In genomic region chr18:8911408-8912340, GRCh38 we compare ENCODE assay signal across 16 cellular contexts.
A peak's percentile ranks its signal among the peaks of the same experiment; 100 is the strongest.
DNase-seq lines count a peak whose midpoint lies in the region; ATAC-seq and TF ChIP-seq lines count a peak whose summit lies in the region.
"Had no signal": no experiment of that assay in that cellular context is flagged by ENCODE, and none has a peak within 500 bp of the region (broad histone marks: within the 10 kb centered on the region; RNA-seq: fewer than 3 reads in every experiment).

No MANE protein-coding gene starts in this region.

- TF ChIP-seq CTCF in DOHH2 (IDR thresholded peaks at IDR 0.05; ENCODE audit: low read depth, low read length, poor library complexity, severe bottlenecking): no peak

- H3K27me3 Mint-ChIP-seq in naive B cell: no peaks in the 10 kb centered on the region
- no peaks in the 10 kb centered on the region for H3K27me3 Mint-ChIP-seq in T-helper 17 cell

- no peaks in the 10 kb centered on the region for H3K36me3 ChIP-seq in DOHH2 (ENCODE audit: control insufficient read depth, low read length)
- H3K36me3 ChIP-seq: neutrophil had no signal

- peak overlapping the region; percentile 97 for H3K27ac ChIP-seq in DOHH2 (ENCODE audit: low read depth, low read length)
- H3K27ac ChIP-seq: neutrophil, PC-9, testis had no signal

- H3K9me3 ChIP-seq in DOHH2 (ENCODE audit: control insufficient read depth, insufficient read depth, low read length) (no peaks in the 10 kb centered on the region), T-helper 17 cell (ENCODE audit: control insufficient read depth, low read length, poor library complexity, severe bottlenecking) (no peaks in the 10 kb centered on the region)
- H3K9me3 ChIP-seq: neutrophil, testis had no signal

- ATAC-seq in HG02938 (IDR thresholded peaks at IDR 0.05; ENCODE audit: unreplicated experiment): peak; percentile 10
- peak; percentile 49 to 53 for ATAC-seq in naive B cell (ENCODE audit: low read depth in 2 of 2)
- ATAC-seq in T-helper 17 cell: no peak
- no peak for ATAC-seq in GM19351 (IDR thresholded peaks at IDR 0.05; ENCODE audit: unreplicated experiment)
- ATAC-seq in HG03457 (IDR thresholded peaks at IDR 0.05; ENCODE audit: unreplicated experiment): no peak
- ATAC-seq: activated T-cell treated with anti-CD3 and anti-CD28 coated beads, Interleukin-2, amount 50 U/mL, for 4 hours had no signal

- H3K4me3 Mint-ChIP-seq in naive B cell (peak overlapping the region; percentile 71 to 92 (median 81)), T-helper 17 cell (no peak overlapping the region)
- H3K4me3 Mint-ChIP-seq: activated T-cell treated with anti-CD3 and anti-CD28 coated beads, Interleukin-2, amount 50 U/mL, for 4 hours had no signal

- H4K20me1 ChIP-seq in DOHH2 (ENCODE audit: control insufficient read depth, insufficient read depth, low read depth, low read length): no peaks in the 10 kb centered on the region

- peaks cover 5 to 31% (median 16%) of the 10 kb centered on the region in 7 donors for H3K9me3 Mint-ChIP-seq in naive B cell
- H3K9me3 Mint-ChIP-seq: HFFc6 had no signal

- H3K36me3 Mint-ChIP-seq in naive B cell: peaks cover 10 to 11% of the 10 kb centered on the region in 2 donors
- H3K36me3 Mint-ChIP-seq in T-helper 17 cell (ENCODE audit: low read depth): no peaks in the 10 kb centered on the region

- H3K27ac Mint-ChIP-seq in naive B cell (peak overlapping the region; percentile 99 to 100 (median 99)), T-helper 17 cell (no peak overlapping the region)

- H3K4me2 ChIP-seq in DOHH2 (ENCODE audit: low read length): peak overlapping the region; percentile 69
- H3K4me2 ChIP-seq: PC-9 had no signal

- H3K27me3 ChIP-seq in DOHH2 (ENCODE audit: control insufficient read depth, low read length): no peaks in the 10 kb centered on the region
- H3K27me3 ChIP-seq: neutrophil, testis had no signal

- peaks cover 65% of the 10 kb centered on the region for H3K4me1 ChIP-seq in DOHH2 (ENCODE audit: control insufficient read depth, low read length)
- H3K4me1 ChIP-seq: testis had no signal

- no peaks in the 10 kb centered on the region for H3K9me2 ChIP-seq in DOHH2 (replicated peaks; ENCODE audit: control insufficient read depth, low read length)

- H3K4me1 Mint-ChIP-seq in naive B cell (peaks cover 41 to 69% (median 50%) of the 10 kb centered on the region in 3 donors), T-helper 17 cell (no peaks in the 10 kb centered on the region)

- H3F3A ChIP-seq in DOHH2 (ENCODE audit: control insufficient read depth, insufficient read depth): peaks cover 12% of the 10 kb centered on the region

- peak overlapping the region; percentile 53 for H3K4me3 ChIP-seq in DOHH2 (ENCODE audit: low read length)
- H3K4me3 ChIP-seq: PC-9, testis had no signal

- H3K79me2 ChIP-seq in DOHH2 (ENCODE audit: control insufficient read depth, low read length): no peaks in the 10 kb centered on the region

- peak; percentile 21 for DNase-seq in SK-N-DZ (ENCODE audit: low spot score)
- peak; percentile 60 for DNase-seq in naive B cell
- DNase-seq in SHP77 treated with DMSO at 0.1 percent for 48 hours (lab: John Stamatoyannopoulos, UW): no peak
- DNase-seq in T-helper 17 cell: no peak
- DNase-seq: activated CD4-positive, alpha-beta T cell treated with anti-CD3 and anti-CD28 coated beads, Interleukin-2, amount 50 U/mL, for 4 hours; activated T-cell treated with anti-CD3 and anti-CD28 coated beads, Interleukin-2, amount 50 U/mL, for 4 hours; effector CD4-positive, alpha-beta T cell; HFFc6; stimulated activated CD4-positive, alpha-beta T cell treated with anti-CD3 and anti-CD28 coated beads, Interleukin-2, amount 100 ng/mL, for 24 hours; testis had no signal

Comparison
In these comparisons a context has a peak if more than half of its experiments do, and no peak if none do; other contexts are left out.
1. ATAC-seq: peak in HG02938 (single experiment) and naive B cell (2 of 2); none in T-helper 17 cell (single experiment), GM19351 (single experiment) and HG03457 (single experiment).
2. DNase-seq: peak in SK-N-DZ (single experiment) and naive B cell (single experiment); none in SHP77 treated with DMSO at 0.1 percent for 48 hours (single experiment) and T-helper 17 cell (0 of 3).